In the genomic region with DNA sequence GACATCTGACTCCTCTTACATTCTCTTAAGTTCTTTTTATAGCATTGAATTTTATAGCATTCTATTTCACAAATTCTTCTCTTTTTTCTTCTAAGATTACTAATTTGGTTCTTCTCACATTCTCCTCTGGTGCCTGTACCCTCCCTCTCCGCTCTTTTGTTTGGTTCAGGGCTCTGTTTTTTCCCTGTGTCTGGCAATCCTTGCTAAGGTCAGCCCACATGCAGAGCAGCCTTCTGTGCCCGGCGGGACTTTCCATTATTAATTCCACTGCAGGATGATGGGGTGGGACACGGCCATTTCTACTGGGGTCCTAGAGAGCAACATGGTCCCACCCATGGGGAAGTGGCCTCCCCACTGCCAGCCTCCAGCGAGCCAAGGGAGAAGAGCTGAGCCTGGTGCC, we compare ENCODE assay signal across 30 cellular contexts.
"Had no signal": no experiment of that assay in that cellular context is flagged by ENCODE, and none has a peak within 500 bp of the region (broad histone marks: within the 10 kb centered on the region; RNA-seq: fewer than 3 reads in every experiment).

No MANE protein-coding gene starts in this region.

- H3K9me3 Mint-ChIP-seq: immature natural killer cell; memory B cell; natural killer cell treated with Interleukin-12 subunit alpha and Interleukin-12 subunit beta and Interleukin-15 and Interleukin-18, amount 100 ng/mL, for 72 hours had no signal

- ATAC-seq: mucosa of descending colon; natural killer cell treated with Interleukin-12 subunit alpha and Interleukin-12 subunit beta and Interleukin-15 and Interleukin-18, amount 100 ng/mL, for 72 hours; sciatic nerve; stimulated activated naive CD8-positive, alpha-beta T cell treated with anti-CD3 and anti-CD28 coated beads, Interleukin-15, Interleukin-2, amounts not matched to agents 100 U/mL and 50 U/mL, for 24 hours had no signal

- H3K36me3 Mint-ChIP-seq: immature natural killer cell; memory B cell; mesothelial cell of epicardium; naive B cell; natural killer cell treated with Interleukin-12 subunit alpha and Interleukin-12 subunit beta and Interleukin-15 and Interleukin-18, amount 100 ng/mL, for 72 hours had no signal

- H3K4me1 Mint-ChIP-seq: mesothelial cell of epicardium, neural crest cell had no signal

- H3K4me3 Mint-ChIP-seq: immature natural killer cell; memory B cell; mesothelial cell of epicardium; natural killer cell treated with Interleukin-12 subunit alpha and Interleukin-12 subunit beta and Interleukin-15 and Interleukin-18, amount 100 ng/mL, for 72 hours; neural crest cell had no signal

- H3K4me2 ChIP-seq: smooth muscle cell had no signal

- H3K27me3 Mint-ChIP-seq: memory B cell; naive B cell; natural killer cell treated with Interleukin-12 subunit alpha and Interleukin-12 subunit beta and Interleukin-15 and Interleukin-18, amount 100 ng/mL, for 72 hours had no signal

- H3K27ac Mint-ChIP-seq: immature natural killer cell, memory B cell, mesothelial cell of epicardium had no signal

- H3K4me3 ChIP-seq: coronary artery, esophagus squamous epithelium, lung, mucosa of descending colon, prostate gland, right atrium auricular region, smooth muscle cell, testis, tibial artery, upper lobe of left lung had no signal

- H3K36me3 ChIP-seq: esophagus squamous epithelium, prostate gland, right atrium auricular region, tibial artery, upper lobe of left lung had no signal

- H3K27me3 ChIP-seq: esophagus squamous epithelium, right atrium auricular region, testis, upper lobe of left lung had no signal

- H3K4me1 ChIP-seq: prostate gland, testis, tibial artery had no signal

- H3K27ac ChIP-seq: coronary artery, esophagus squamous epithelium, prostate gland, right atrium auricular region, testis, tibial artery, upper lobe of left lung had no signal

- DNase-seq: dermis blood vessel endothelial cell; effector memory CD4-positive, alpha-beta T cell; esophagus squamous epithelium; foreskin melanocyte; glutamatergic neuron; hypothalamus; immature natural killer cell; islet precursor cell; mucosa of descending colon; naive B cell; nucleus accumbens; stimulated activated CD4-positive, alpha-beta T cell treated with anti-CD3 and anti-CD28 coated beads, Interleukin-12 subunit alpha, Interleukin-12 subunit beta, amount 100 ng/mL, for 4 hours; stimulated activated CD4-positive, alpha-beta T cell treated with anti-CD3 and anti-CD28 coated beads, Interleukin-1b, Interleukin-23, amount 100 ng/mL, for 48 hours; stimulated activated CD4-positive, alpha-beta T cell treated with anti-CD3 and anti-CD28 coated beads, Interleukin-4, amount 100 ng/mL, for 1 hour; stimulated activated CD8-positive, alpha-beta memory T cell treated with anti-CD3 and anti-CD28 coated beads, Interleukin-4, amount 100 ng/mL, for 48 hours; stimulated activated naive CD8-positive, alpha-beta T cell treated with anti-CD3 and anti-CD28 coated beads, Interleukin-15, Interleukin-2, amounts not matched to agents 100 U/mL and 50 U/mL, for 24 hours; substantia nigra; testis; tibial artery; upper lobe of left lung had no signal

- H3K9me3 ChIP-seq: esophagus squamous epithelium, prostate gland, right atrium auricular region, testis, tibial artery, upper lobe of left lung had no signal
